Comparison of ENCODE assay signal across 8 cellular contexts in the genomic region with DNA sequence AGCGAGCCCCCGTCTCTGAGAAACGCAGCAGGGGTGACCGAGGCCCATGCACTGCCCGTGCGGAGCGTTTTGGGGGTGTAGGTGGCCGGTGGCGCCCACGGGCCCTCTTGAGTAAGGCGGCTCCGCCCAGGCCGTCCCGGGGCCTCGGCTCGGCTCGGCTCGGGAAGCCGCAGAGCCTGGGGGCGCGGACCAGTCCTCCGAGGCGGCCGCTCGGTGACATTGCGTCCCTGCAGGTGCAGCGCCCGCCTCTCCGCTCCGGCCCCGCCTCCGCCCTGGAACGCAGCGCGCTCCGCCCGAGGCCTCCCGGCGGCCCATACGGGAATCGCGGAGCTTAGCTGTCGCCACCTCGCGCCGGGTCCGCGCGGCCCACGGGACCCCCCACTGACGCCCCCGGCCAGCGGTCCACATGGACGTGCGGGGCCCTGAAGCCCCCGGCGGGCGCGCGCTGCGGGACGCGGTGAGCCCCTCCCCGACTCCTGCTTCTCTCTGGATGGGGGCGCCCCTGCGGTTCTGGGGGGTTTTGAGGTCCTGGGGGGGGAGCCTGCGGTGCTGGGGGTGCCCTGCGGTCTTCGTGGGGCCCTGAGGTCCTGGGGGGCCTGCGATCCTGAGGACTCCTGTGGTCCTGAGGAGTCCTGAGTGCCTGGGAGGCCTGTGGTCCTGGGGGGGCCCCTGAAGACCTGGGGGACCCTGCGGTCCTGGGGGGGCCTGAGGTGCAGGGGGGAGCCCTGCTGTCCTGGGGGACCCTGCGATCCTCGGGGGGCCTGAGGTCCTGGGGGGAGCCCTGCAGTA. TPM values are rescaled to one million over a fixed set of nuclear protein-coding genes. Genes with fewer than 3 reads are reported as not detected.
DNase-seq lines count a peak whose midpoint lies in the region; ATAC-seq and TF ChIP-seq lines count a peak whose summit lies in the region.

Gene HSBP1L1, plus strand, starts transcription at position 314 of the 789 bp plus-strand sequence. Its CDS starts 93 bp downstream, at position 407.

- H4K20me1 ChIP-seq in HCT116 (ENCODE audit: insufficient read depth): no peaks in the 10 kb centered on the region

- peak within 1 kb of the TSS; percentile 49 to 54 for H3K23ac ChIP-seq in mesenchymal stem cell (ENCODE audit: low read length in 2 of 2)

- peak within 1 kb of the TSS; percentile 72 for H3K4me3 Mint-ChIP-seq in activated CD4-positive, alpha-beta memory T cell treated with anti-CD3 and anti-CD28 coated beads for 36 hours
- peak within 1 kb of the TSS; percentile 79 for H3K4me3 Mint-ChIP-seq in stimulated activated naive CD8-positive, alpha-beta T cell treated with anti-CD3 and anti-CD28 coated beads, Interleukin-15, Interleukin-2, amounts not matched to agents 100 ng/mL and 50 ng/mL, for 24 hours

- peaks cover 41% of the 10 kb centered on the region for H3K79me2 ChIP-seq in HCT116 (ENCODE audit: insufficient read depth, low read length)

- H3K36me3 Mint-ChIP-seq in activated CD4-positive, alpha-beta memory T cell treated with anti-CD3 and anti-CD28 coated beads for 36 hours: peaks cover 1% of the 10 kb centered on the region
- H3K36me3 Mint-ChIP-seq in stimulated activated naive CD8-positive, alpha-beta T cell treated with anti-CD3 and anti-CD28 coated beads, Interleukin-15, Interleukin-2, amounts not matched to agents 100 ng/mL and 50 ng/mL, for 24 hours (ENCODE audit: low read depth): peaks cover 10% of the 10 kb centered on the region

- H3K27ac ChIP-seq in HCT116 (ENCODE audit: low read depth, low read length): peak within 1 kb of the TSS; percentile 90
- peak within 1 kb of the TSS; percentile 91 for H3K27ac ChIP-seq in mesenchymal stem cell (ENCODE audit: low read length, poor library complexity, severe bottlenecking)

- H3K36me3 ChIP-seq in HCT116 (ENCODE audit: control insufficient read depth in 1 of 2, insufficient read depth in 2 of 2, low read length in 2 of 2): 0 out of 4 replicates have a peak, but pooled peaks cover 0 to 3% of the 10 kb centered on the region in 2 experiments
- H3K36me3 ChIP-seq in mesenchymal stem cell (ENCODE audit: control insufficient read depth in 1 of 2, insufficient read depth in 2 of 2, low read depth in 1 of 2, low read length in 2 of 2): peaks cover 10 to 15% of the 10 kb centered on the region in 2 experiments

- H3K4ac ChIP-seq in mesenchymal stem cell (ENCODE audit: low read depth in 1 of 2, low read length in 2 of 2): peak within 1 kb of the TSS; percentile 85 to 90

- H2BK120ac ChIP-seq in mesenchymal stem cell (ENCODE audit: low read depth, low read length): peak within 1 kb of the TSS; percentile 100

- H2BK12ac ChIP-seq in mesenchymal stem cell (ENCODE audit: low read length in 2 of 2): peak within 1 kb of the TSS; percentile 83 to 88

- H3K4me2 ChIP-seq in HCT116 (ENCODE audit: low read length): peak within 1 kb of the TSS; percentile 86
- peak within 1 kb of the TSS; percentile 88 for H3K4me2 ChIP-seq in mesenchymal stem cell (ENCODE audit: low read length, poor library complexity, severe bottlenecking)

- WGBS in mesenchymal stem cell: 6% methylated on average over 33 of the region's 73 CpGs

- peaks cover 4% of the 10 kb centered on the region for H3K27me3 Mint-ChIP-seq in activated CD4-positive, alpha-beta memory T cell treated with anti-CD3 and anti-CD28 coated beads for 36 hours
- H3K27me3 Mint-ChIP-seq in stimulated activated naive CD8-positive, alpha-beta T cell treated with anti-CD3 and anti-CD28 coated beads, Interleukin-15, Interleukin-2, amounts not matched to agents 100 ng/mL and 50 ng/mL, for 24 hours: no peaks in the 10 kb centered on the region

- no peaks in the 10 kb centered on the region for H3K9me2 ChIP-seq in HCT116 (ENCODE audit: insufficient read depth)

- CTCF ChIA-PET in HCT116 (lab: Charles Lee): no interaction called here
- CTCF ChIA-PET in activated CD4-positive, alpha-beta memory T cell treated with anti-CD3 and anti-CD28 coated beads for 36 hours (lab: Charles Lee): interaction anchor here (0.7 to 1.4 kb wide), 5 partner anchors 11 to 285 kb away, joined by 3 to 7 read pairs (median 5); partner anchors contain the start of gene CTDP1

- no peaks in the 10 kb centered on the region for H3K9me3 Mint-ChIP-seq in activated CD4-positive, alpha-beta memory T cell treated with anti-CD3 and anti-CD28 coated beads for 36 hours
- H3K9me3 Mint-ChIP-seq in stimulated activated naive CD8-positive, alpha-beta T cell treated with anti-CD3 and anti-CD28 coated beads, Interleukin-15, Interleukin-2, amounts not matched to agents 100 ng/mL and 50 ng/mL, for 24 hours: no peaks in the 10 kb centered on the region

- peaks cover 7% of the 10 kb centered on the region for H3K79me1 ChIP-seq in mesenchymal stem cell (replicated peaks; ENCODE audit: low read length, poor library complexity, severe bottlenecking)

- intact Hi-C loops in HCT116 (cut with micrococcal nuclease): loop anchor here (2.0 to 5.0 kb wide), 2 partner anchors 286 to 587 kb away; partner anchors contain the start of gene CTDP1
- intact Hi-C loops in activated CD4-positive, alpha-beta memory T cell treated with anti-CD3 and anti-CD28 coated beads for 36 hours (cut with micrococcal nuclease): loop anchor here (10.0 kb wide), 1 partner anchor 560 kb away; no protein-coding TSS in a partner anchor

- H3K18ac ChIP-seq in mesenchymal stem cell (ENCODE audit: low read depth in 1 of 2, low read length in 2 of 2): peak within 1 kb of the TSS; percentile 70 to 94

- peak within 1 kb of the TSS; percentile 77 for H3K27ac Mint-ChIP-seq in activated CD4-positive, alpha-beta memory T cell treated with anti-CD3 and anti-CD28 coated beads for 36 hours
- H3K27ac Mint-ChIP-seq in stimulated activated naive CD8-positive, alpha-beta T cell treated with anti-CD3 and anti-CD28 coated beads, Interleukin-15, Interleukin-2, amounts not matched to agents 100 ng/mL and 50 ng/mL, for 24 hours: peak within 1 kb of the TSS; percentile 76

- RAD21 ChIA-PET in HCT116 (lab: Charles Lee; ENCODE audit: low non-redundant PET in 1 of 2, low total read pairs in 2 of 2, uncharacterized antibody in 2 of 2, unreplicated experiment in 2 of 2): no interaction called here

- no TSS peak for BruUV-seq in HCT116 (replicated peaks; lab: Mats Ljungman, UMichigan)

- H4K8ac ChIP-seq in mesenchymal stem cell (ENCODE audit: low read length): peak within 1 kb of the TSS; percentile 95

- peak within 1 kb of the TSS; percentile 19 to 82 for H3K14ac ChIP-seq in mesenchymal stem cell (ENCODE audit: low read length in 2 of 2)

- H2BK15ac ChIP-seq in mesenchymal stem cell (ENCODE audit: low read depth, poor library complexity, severe bottlenecking): peak within 1 kb of the TSS; percentile 99

- in situ Hi-C loops in GM13976 (cut with MboI; ENCODE audit: low sequenced_read_pairs, unreplicated experiment): no loop called here

- H2AK5ac ChIP-seq in mesenchymal stem cell (ENCODE audit: low read length, severe bottlenecking): peak within 1 kb of the TSS; percentile 83

- peak within 1 kb of the TSS; percentile 46 for H2BK5ac ChIP-seq in mesenchymal stem cell (ENCODE audit: low read depth, low read length, poor library complexity, severe bottlenecking)

- H3K4me3 ChIP-seq in HCT116 (replicated peaks in 1 of 2; ENCODE audit: low read depth in 1 of 2, low read length in 2 of 2) (peak within 1 kb of the TSS; percentile 76 to 83), mesenchymal stem cell (ENCODE audit: insufficient read depth in 1 of 2, low read depth in 1 of 2, low read length in 2 of 2) (peak within 1 kb of the TSS; percentile 71 to 75)

- H3K4me1 Mint-ChIP-seq in activated CD4-positive, alpha-beta memory T cell treated with anti-CD3 and anti-CD28 coated beads for 36 hours (ENCODE audit: low read depth): peaks cover 35% of the 10 kb centered on the region
- peaks cover 44% of the 10 kb centered on the region for H3K4me1 Mint-ChIP-seq in stimulated activated naive CD8-positive, alpha-beta T cell treated with anti-CD3 and anti-CD28 coated beads, Interleukin-15, Interleukin-2, amounts not matched to agents 100 ng/mL and 50 ng/mL, for 24 hours (ENCODE audit: low read depth)

- no peaks in the 10 kb centered on the region for H3K9me3 ChIP-seq in HCT116 (ENCODE audit: control insufficient read depth in 1 of 2, insufficient read depth in 1 of 2, low read depth in 1 of 2, low read length in 2 of 2)
- H3K9me3 ChIP-seq in mesenchymal stem cell (ENCODE audit: control insufficient read depth, low read length): no peaks in the 10 kb centered on the region

- no peak for TF ChIP-seq RAD21 in HCT116 (IDR thresholded peaks at IDR 0.05; ENCODE audit: low read depth)

- DNase-seq in GM13976 (ENCODE audit: low spot score) (peak; percentile 87), HCT116 (ENCODE audit: low read depth, low spot score) (peak; percentile 48), NCI-H146 treated with DMSO at 0.1 percent for 48 hours (lab: John Stamatoyannopoulos, UW; ENCODE audit: unreplicated experiment) (peak; percentile 64), mesenchymal stem cell (peak; percentile 52), DMS114 treated with DMSO at 0.1 percent for 48 hours (lab: John Stamatoyannopoulos, UW; ENCODE audit: unreplicated experiment) (no peak)
- peak; percentile 79 for DNase-seq in activated CD4-positive, alpha-beta memory T cell treated with anti-CD3 and anti-CD28 coated beads for 36 hours
- peak; percentile 50 for DNase-seq in effector CD8-positive, alpha-beta T cell (lab: John Stamatoyannopoulos, UW)

- POLR2A ChIA-PET in HCT116 (lab: Charles Lee): interaction anchor here (0.6 to 1.4 kb wide), 4 partner anchors 13 to 43 kb away, joined by 3 to 7 read pairs (median 5); partner anchors contain the start of gene SLC66A2
- POLR2A ChIA-PET in activated CD4-positive, alpha-beta memory T cell treated with anti-CD3 and anti-CD28 coated beads for 36 hours (lab: Charles Lee): interaction anchor here (1.7 kb wide), 1 partner anchor 13 kb away, joined by 8 read pairs; the partner anchor contains the start of gene SLC66A2

- peaks cover 43 to 76% of the 10 kb centered on the region in 2 experiments for H3K4me1 ChIP-seq in HCT116 (ENCODE audit: control insufficient read depth in 1 of 2, insufficient read depth in 2 of 2, low read length in 2 of 2)
- H3K4me1 ChIP-seq in mesenchymal stem cell (ENCODE audit: control insufficient read depth, insufficient read depth, low read depth, low read length): peaks cover 19% of the 10 kb centered on the region

- TF ChIP-seq POLR2A in HCT116 (IDR thresholded peaks at IDR 0.05; ENCODE audit: borderline replicate concordance, extremely low read depth, insufficient read depth, insufficient read length): no peak

- H2AFZ ChIP-seq in HCT116 (ENCODE audit: low read depth, low read length, poor library complexity, severe bottlenecking) (no peak within 1 kb of the TSS), mesenchymal stem cell (ENCODE audit: low read depth, low read length) (peak within 1 kb of the TSS; percentile 42)

- TF ChIP-seq CTCF in GM13976 (IDR thresholded peaks at IDR 0.05; ENCODE audit: borderline replicate concordance, control extremely low read depth, extremely low read depth, insufficient read depth, missing control alignments): peak; percentile 31
- peak in 2 of 3 experiments; percentile 19 to 22; a peak in 1 of 6 replicates for TF ChIP-seq CTCF in HCT116 (IDR thresholded peaks at IDR 0.05 in 2 of 3, conservative IDR thresholded peaks at IDR 0.05 in 1 of 3; ENCODE audit: borderline replicate concordance in 1 of 3, insufficient read depth in 1 of 3, low read depth in 2 of 3, low read length in 2 of 3)

- ATAC-seq in HCT116: peak; percentile 85

- H3K27me3 ChIP-seq in HCT116 (ENCODE audit: insufficient read depth, low read length) (no peaks in the 10 kb centered on the region), mesenchymal stem cell (ENCODE audit: control insufficient read depth in 1 of 2, insufficient read depth in 1 of 2, low read length in 2 of 2) (no peaks in the 10 kb centered on the region)

- peak within 1 kb of the TSS; percentile 92 for H3K9ac ChIP-seq in HCT116 (ENCODE audit: low read length)
- H3K9ac ChIP-seq in mesenchymal stem cell (ENCODE audit: low read length): peak within 1 kb of the TSS; percentile 81

- peak within 1 kb of the TSS; percentile 98 for H4K91ac ChIP-seq in mesenchymal stem cell (ENCODE audit: low read length)

RNA-seq across cellular contexts. Expression of gene HSBP1L1, which starts in this region (rescaled TPM):
- 41.4 TPM for total RNA-seq in HCT116 (2021; ENCODE audit: unreplicated experiment)
- 26.9 and 30.7 TPM in 2 replicates for polyA plus RNA-seq in HCT116 (2012)
- total RNA-seq in activated CD4-positive, alpha-beta memory T cell treated with anti-CD3 and anti-CD28 coated beads for 36 hours: 1 to 10 TPM; 8.5 to 8.8 TPM
- 34.5 TPM for polyA plus RNA-seq in mesenchymal stem cell (2013, experiment 1 of 2)
- polyA plus RNA-seq in mesenchymal stem cell (2013, experiment 2 of 2): 31.5 TPM
